8 cellular contexts compared by ENCODE assay signal in the genomic region with DNA sequence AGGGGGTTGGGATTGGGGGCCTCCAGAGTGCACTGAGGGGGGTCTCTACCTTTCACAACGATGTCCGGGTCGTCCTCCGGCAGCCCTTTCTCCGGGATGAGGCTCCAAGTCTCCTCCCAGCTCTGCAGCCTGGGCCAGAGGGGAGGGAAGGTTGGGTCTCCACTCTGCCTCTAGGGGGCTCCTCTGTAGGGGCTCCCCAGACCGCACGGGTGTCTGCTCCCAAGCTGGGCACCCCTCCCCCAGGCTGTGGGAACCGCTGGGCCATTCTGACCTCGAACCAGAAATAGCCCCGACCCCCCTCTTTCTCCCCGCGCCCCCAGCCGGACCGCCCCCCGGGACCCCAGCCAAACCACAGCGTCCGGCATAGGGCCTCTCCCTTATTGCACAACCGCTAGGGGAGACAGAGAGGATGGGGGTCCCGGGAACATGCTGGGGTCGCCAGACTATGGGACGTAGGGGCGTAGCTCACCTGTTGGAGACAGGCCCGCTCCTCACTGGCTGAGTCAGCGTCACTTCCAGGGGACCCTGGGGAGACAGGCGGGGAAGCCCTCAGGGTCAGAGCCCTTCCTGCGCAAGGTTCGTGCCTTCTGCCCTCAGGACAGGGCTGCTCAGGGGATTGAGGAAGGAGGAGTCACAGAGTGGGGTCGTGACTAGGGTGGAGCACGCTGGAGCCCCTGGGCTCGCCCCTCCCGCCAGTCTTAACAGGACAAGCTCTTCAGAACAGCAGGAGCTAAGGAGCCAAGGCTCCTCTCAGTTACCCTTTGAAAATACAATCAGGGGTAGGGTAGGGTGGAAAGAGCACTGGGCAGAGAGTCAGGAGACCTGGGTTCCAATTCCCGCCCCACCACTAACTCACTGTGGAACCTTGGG. TPM values are rescaled to one million over a fixed set of nuclear protein-coding genes. Genes with fewer than 3 reads are reported as not detected.
A peak's percentile ranks its signal among the peaks of the same experiment; 100 is the strongest.
DNase-seq lines count a peak whose midpoint lies in the region; ATAC-seq and TF ChIP-seq lines count a peak whose summit lies in the region.

No MANE protein-coding gene starts in this region.

- H3K4me3 ChIP-seq in mammary epithelial cell (replicated peaks in 1 of 3; ENCODE audit: insufficient read depth in 1 of 3, low read depth in 2 of 3, low read length in 3 of 3) = peak overlapping the region in 2 of 3 experiments; percentile 39 to 89

- no peaks in the 10 kb centered on the region for H4K20me1 ChIP-seq in mammary epithelial cell (ENCODE audit: insufficient read depth, low read length)

- dilution Hi-C loops in mammary epithelial cell (cut with HindIII; ENCODE audit: low sequenced_read_pairs) = no loop called here

- no peaks in the 10 kb centered on the region for H3K9me3 Mint-ChIP-seq in type B pancreatic cell

- no peak overlapping the region for H3K9ac ChIP-seq in mammary epithelial cell (ENCODE audit: insufficient read depth, low read length)

- in situ Hi-C loops in mammary epithelial cell (cut with MboI; ENCODE audit: low sequenced_read_pairs in 2 of 2) = no loop called here

- DNase-seq in NCI-H2227 (lab: John Stamatoyannopoulos, UW; ENCODE audit: unreplicated experiment) (peak; percentile 30), NCI-H2227 treated with DMSO at 0.1 percent for 48 hours (lab: John Stamatoyannopoulos, UW) (no peak), MV-4-11 (lab: John Stamatoyannopoulos, UW) (peak; percentile 24), mammary epithelial cell (peak; percentile 31), left kidney (ENCODE audit: low read depth, low spot score) (peak; percentile 67), type B pancreatic cell (ENCODE audit: extremely low spot score, unreplicated experiment) (no peak)
- DNase-seq in stimulated activated CD4-positive, alpha-beta T cell treated with anti-CD3 and anti-CD28 coated beads, Interleukin-4, amount 100 ng/mL, for 24 hours = no peak

- peak in 1 of 2 donors; percentile 54 for TF ChIP-seq CTCF in mammary epithelial cell (conservative IDR thresholded peaks at IDR 0.05 in 1 of 2, IDR thresholded peaks at IDR 0.05 in 1 of 2; ENCODE audit: extremely low read depth in 1 of 2, insufficient read depth in 1 of 2, low read depth in 1 of 2, low read length in 2 of 2)
- peak; percentile 62 for TF ChIP-seq CTCF in type B pancreatic cell (conservative IDR thresholded peaks at IDR 0.05)

- no peak overlapping the region for H2AFZ ChIP-seq in mammary epithelial cell (ENCODE audit: low read depth, low read length)

- CTCF ChIA-PET in mammary epithelial cell (lab: Charles Lee; ENCODE audit: low non-redundant PET) = interaction anchor here (0.5 to 0.6 kb wide), 4 partner anchors 16 to 95 kb away, joined by 3 to 5 read pairs (median 4); no protein-coding TSS in a partner anchor

- H3K4me3 Mint-ChIP-seq in type B pancreatic cell = peak overlapping the region; percentile 86

- intact Hi-C loops in mammary epithelial cell (cut with micrococcal nuclease) = loop anchor here (1.0 kb wide), 1 partner anchor 65 kb away; a partner anchor contains a TSS

- H3K36me3 ChIP-seq in mammary epithelial cell (ENCODE audit: insufficient read depth, low read length) = peaks cover 4% of the 10 kb centered on the region

- H3K27ac ChIP-seq in mammary epithelial cell (ENCODE audit: insufficient read depth, low read depth, low read length) = no peak overlapping the region

- peaks cover 65% of the 10 kb centered on the region for H3K4me1 ChIP-seq in mammary epithelial cell (ENCODE audit: insufficient read depth, low read length)

- H3K9me3 ChIP-seq in mammary epithelial cell (replicated peaks; ENCODE audit: insufficient read depth, low read length) = no peaks in the 10 kb centered on the region

- WGBS in mammary epithelial cell (ENCODE audit: low coverage, missing lambda C conversion rate) = 6% methylated on average over 11 of the region's 32 CpGs

- peak overlapping the region; percentile 75 for H3K4me2 ChIP-seq in mammary epithelial cell (ENCODE audit: insufficient read depth, low read depth, low read length)

- no TSS peak for BruUV-seq in mammary epithelial cell (replicated peaks; lab: Mats Ljungman, UMichigan)

- H3K36me3 Mint-ChIP-seq in type B pancreatic cell = peaks cover 10% of the 10 kb centered on the region

- H3K4me1 Mint-ChIP-seq in type B pancreatic cell (ENCODE audit: unreplicated experiment) = peaks cover 26% of the 10 kb centered on the region

- H3K27ac Mint-ChIP-seq in type B pancreatic cell = peak overlapping the region; percentile 84

- H3K27me3 ChIP-seq in mammary epithelial cell (ENCODE audit: insufficient read depth, low read length) = no peaks in the 10 kb centered on the region

- H3K27me3 Mint-ChIP-seq in type B pancreatic cell = peaks cover 3% of the 10 kb centered on the region

- H3K79me2 ChIP-seq in mammary epithelial cell (ENCODE audit: insufficient read depth, low read length) = peaks cover 28% of the 10 kb centered on the region

- no peak for ATAC-seq in GM18517 (IDR thresholded peaks at IDR 0.05; ENCODE audit: unreplicated experiment)

RNA-seq across cellular contexts. Expression of a gene that starts 2.7 kb away (rescaled TPM):
- 10 to 100 TPM; 22.1 to 22.7 TPM for total RNA-seq in mammary epithelial cell
- 5.8 TPM for polyA plus RNA-seq in mammary epithelial cell
- polyA minus RNA-seq in mammary epithelial cell = 1.9 TPM
- 29.1 and 60.5 TPM in 2 replicates for total RNA-seq in type B pancreatic cell (ENCODE audit: low replicate concordance)

RNA-seq across cellular contexts. Expression of a gene that starts 7.5 kb away (rescaled TPM):
- total RNA-seq in mammary epithelial cell = under 1 TPM in 1 of 2 donors, not detected in 1; 0.21 TPM
- 0.14 TPM for polyA plus RNA-seq in mammary epithelial cell
- not detected for polyA minus RNA-seq in mammary epithelial cell
- total RNA-seq in type B pancreatic cell (ENCODE audit: low replicate concordance) = 1.2 TPM in 1 of 2 replicates, not detected in the other

RNA-seq across cellular contexts. Expression of a gene that starts 8.2 kb away (rescaled TPM):
- total RNA-seq in mammary epithelial cell (1 to 10 TPM in 1 of 2 donors, under 1 TPM in 1; 0.50 to 4.5 TPM), type B pancreatic cell (ENCODE audit: low replicate concordance) (1.00 and 17.8 TPM in 2 replicates)
- polyA plus RNA-seq in mammary epithelial cell = 2.3 TPM
- polyA minus RNA-seq in mammary epithelial cell = 4.4 TPM

RNA-seq across cellular contexts. Expression of a gene that starts 15.0 kb away (rescaled TPM):
- total RNA-seq in mammary epithelial cell (10 to 100 TPM; 12.3 to 34.8 TPM), type B pancreatic cell (ENCODE audit: low replicate concordance) (18.0 and 24.4 TPM in 2 replicates)
- 24.6 TPM for polyA plus RNA-seq in mammary epithelial cell
- polyA minus RNA-seq in mammary epithelial cell = 23.5 TPM

Comparison
In these comparisons a context has a peak if more than half of its experiments do, and no peak if none do; other contexts are left out.
1. DNase-seq: peak in NCI-H2227 (single experiment), MV-4-11 (single experiment), mammary epithelial cell (single experiment) and left kidney (single experiment); none in NCI-H2227 treated with DMSO at 0.1 percent for 48 hours (single experiment), type B pancreatic cell (single experiment) and stimulated activated CD4-positive, alpha-beta T cell treated with anti-CD3 and anti-CD28 coated beads, Interleukin-4, amount 100 ng/mL, for 24 hours (single experiment).